Comparison of ENCODE assay signal across 11 cellular contexts in genomic region chr17:42023524-42024349, GRCh38. TPM values are rescaled to one million over a fixed set of nuclear protein-coding genes. Genes with fewer than 3 reads are reported as not detected.
DNase-seq lines count a peak whose midpoint lies in the region; ATAC-seq, FAIRE-seq and TF ChIP-seq lines count a peak whose summit lies in the region.
"Had no signal": no experiment of that assay in that cellular context is flagged by ENCODE, and none has a peak within 500 bp of the region (broad histone marks: within the 10 kb centered on the region; RNA-seq: fewer than 3 reads in every experiment).

No MANE protein-coding gene starts in this region.

- H3K4me1 Mint-ChIP-seq in activated CD4-positive, alpha-beta memory T cell treated with anti-CD3 and anti-CD28 coated beads, Interleukin-2, amount 10 ng/mL, durations not matched to agents 7 days and 5 days, result peaks cover 39% of the 10 kb centered on the region
- peaks cover 27% of the 10 kb centered on the region for H3K4me1 Mint-ChIP-seq in activated CD4-positive, alpha-beta memory T cell treated with anti-CD3 and anti-CD28 coated beads for 36 hours (ENCODE audit: low read depth)
- peaks cover 34% of the 10 kb centered on the region for H3K4me1 Mint-ChIP-seq in astrocyte (ENCODE audit: low read depth, unreplicated experiment)

- H3K4me1 ChIP-seq in astrocyte (ENCODE audit: insufficient read depth, low read length) (peaks cover 26% of the 10 kb centered on the region), HepG2 (ENCODE audit: insufficient read depth, low read length) (peaks cover 62% of the 10 kb centered on the region), tibial artery (peaks cover 0 to 23% (median 18%) of the 10 kb centered on the region in 4 donors)

- 86% methylated on average over 15 of the region's 15 CpGs for WGBS in HepG2 (ENCODE audit: low lambda C conversion rate)

- peaks cover 20% of the 10 kb centered on the region for H3K79me2 ChIP-seq in astrocyte (ENCODE audit: insufficient read depth, low read length)
- peaks cover 17% of the 10 kb centered on the region for H3K79me2 ChIP-seq in HepG2 (ENCODE audit: insufficient read depth, low read length)

- DNase-seq in activated CD4-positive, alpha-beta memory T cell treated with anti-CD3 and anti-CD28 coated beads, Interleukin-2, amount 10 ng/mL, durations not matched to agents 7 days and 5 days, result no peak
- no peak for DNase-seq in activated CD4-positive, alpha-beta memory T cell treated with anti-CD3 and anti-CD28 coated beads for 36 hours
- no peak for DNase-seq in astrocyte (ENCODE audit: low read depth)
- no peak for DNase-seq in HepG2 (ENCODE audit: low spot score)
- DNase-seq in tibial artery, result peak; percentile 42 to 72
- DNase-seq in NCI-H2227 (lab: John Stamatoyannopoulos, UW; ENCODE audit: unreplicated experiment), result no peak
- DNase-seq in NCI-H345 treated with DMSO at 0.1 percent for 48 hours (lab: John Stamatoyannopoulos, UW; ENCODE audit: unreplicated experiment), result no peak
- DNase-seq: natural killer cell, NCI-H1417 treated with DMSO at 0.1 percent for 48 hours had no signal

- TF ChIP-seq CTCF in astrocyte (IDR thresholded peaks at IDR 0.05; ENCODE audit: insufficient read depth, low read depth, low read length), result no peak
- TF ChIP-seq CTCF in HepG2 (CRISPR knock-in tag; IDR thresholded peaks at IDR 0.05), result no peak
- no peak for TF ChIP-seq CTCF in tibial artery (IDR thresholded peaks at IDR 0.05)

- H3K9me3 Mint-ChIP-seq in activated CD4-positive, alpha-beta memory T cell treated with anti-CD3 and anti-CD28 coated beads, Interleukin-2, amount 10 ng/mL, durations not matched to agents 7 days and 5 days, result no peaks in the 10 kb centered on the region
- no peaks in the 10 kb centered on the region for H3K9me3 Mint-ChIP-seq in activated CD4-positive, alpha-beta memory T cell treated with anti-CD3 and anti-CD28 coated beads for 36 hours
- peaks cover 2% of the 10 kb centered on the region for H3K9me3 Mint-ChIP-seq in astrocyte (ENCODE audit: unreplicated experiment)
- H3K9me3 Mint-ChIP-seq: activated T-helper 17 cell treated with anti-CD3 and anti-CD28 coated beads, Interleukin-2, amount 50 U/mL, for 72 hours; natural killer cell had no signal

- POLR2A ChIA-PET in activated CD4-positive, alpha-beta memory T cell treated with anti-CD3 and anti-CD28 coated beads, Interleukin-2, amount 10 ng/mL, durations not matched to agents 7 days and 5 days (lab: Charles Lee), result interaction anchor here (12.8 kb wide), 1 partner anchor 87 kb away, joined by 237 read pairs; the partner anchor contains the start of gene DHX58
- POLR2A ChIA-PET in activated CD4-positive, alpha-beta memory T cell treated with anti-CD3 and anti-CD28 coated beads for 36 hours (lab: Charles Lee), result interaction anchor here (0.5 to 1.1 kb wide), 4 partner anchors 11 to 1955 kb away, joined by 3 to 4 read pairs (median 3); partner anchors contain the start of gene DHX58
- POLR2A ChIA-PET in HepG2 (lab: Yijun Ruan, JAX), result interaction anchor here (1.0 to 5.1 kb wide), 6 partner anchors 8 to 130 kb away, joined by 3 to 35 read pairs (median 4); partner anchors contain the start of gene CNP

- H3K27me3 ChIP-seq in astrocyte (ENCODE audit: insufficient read depth, low read length) (peaks cover 3% of the 10 kb centered on the region), HepG2 (ENCODE audit: control insufficient read depth in 1 of 2, insufficient read depth in 2 of 2, low read length in 2 of 2) (no peaks in the 10 kb centered on the region; a peak in 1 of 5 replicates), tibial artery (peaks cover 0 to 22% of the 10 kb centered on the region in 2 donors)

- H3K9me3 ChIP-seq in astrocyte (ENCODE audit: insufficient read depth, low read depth, low read length) (no peaks in the 10 kb centered on the region), HepG2 (ENCODE audit: low read length) (no peaks in the 10 kb centered on the region), tibial artery (no peaks in the 10 kb centered on the region)

- no peak overlapping the region for H3K9ac ChIP-seq in astrocyte (ENCODE audit: low read length)
- H3K9ac ChIP-seq in HepG2 (ENCODE audit: insufficient read depth, low read depth, low read length), result no peak overlapping the region

- in situ Hi-C loops in HepG2 (cut with HindIII; ENCODE audit: extremely low pct_ligation_motif_present, low pct_unique_long_range_greater_than_20kb), result no loop called here

- no peak for FAIRE-seq in astrocyte (lab: Jason Lieb, UNC)
- FAIRE-seq in HepG2 (lab: Jason Lieb, UNC), result no peak

- H4K20me1 ChIP-seq in astrocyte (ENCODE audit: insufficient read depth, low read length), result peaks cover 19% of the 10 kb centered on the region
- H4K20me1 ChIP-seq in HepG2 (ENCODE audit: insufficient read depth, low read length), result no peaks in the 10 kb centered on the region

- H3K4me3 Mint-ChIP-seq in activated CD4-positive, alpha-beta memory T cell treated with anti-CD3 and anti-CD28 coated beads, Interleukin-2, amount 10 ng/mL, durations not matched to agents 7 days and 5 days, result no peak overlapping the region
- H3K4me3 Mint-ChIP-seq in activated CD4-positive, alpha-beta memory T cell treated with anti-CD3 and anti-CD28 coated beads for 36 hours, result no peak overlapping the region
- H3K4me3 Mint-ChIP-seq in astrocyte (ENCODE audit: unreplicated experiment), result no peak overlapping the region
- H3K4me3 Mint-ChIP-seq: natural killer cell had no signal

- intact Hi-C loops in activated CD4-positive, alpha-beta memory T cell treated with anti-CD3 and anti-CD28 coated beads for 36 hours (cut with micrococcal nuclease), result no loop called here
- intact Hi-C loops in HepG2 (cut with micrococcal nuclease; ENCODE audit: unreplicated experiment), result loop anchor here (2.0 kb wide), 2 partner anchors 43 to 93 kb away; no protein-coding TSS in a partner anchor
- intact Hi-C loops in tibial artery (cut with DNase I; ENCODE audit: low total_unique reads), result loop anchor here (2.0 to 5.0 kb wide), 2 partner anchors 61 to 93 kb away; no protein-coding TSS in a partner anchor

- H3K36me3 ChIP-seq in astrocyte (ENCODE audit: insufficient read depth, low read length), result peaks cover 10% of the 10 kb centered on the region
- peaks cover 9 to 27% of the 10 kb centered on the region in 2 experiments for H3K36me3 ChIP-seq in HepG2 (replicated peaks in 1 of 2; ENCODE audit: control insufficient read depth in 1 of 2, insufficient read depth in 2 of 2, low read length in 2 of 2)
- H3K36me3 ChIP-seq in tibial artery, result peaks cover 22 to 32% (median 27%) of the 10 kb centered on the region in 3 donors

- H3K27ac ChIP-seq in astrocyte (ENCODE audit: low read depth, low read length), result no peak overlapping the region
- peak overlapping the region; percentile 30 for H3K27ac ChIP-seq in HepG2 (ENCODE audit: extremely low read length, insufficient read depth, low read length)
- no peak overlapping the region for H3K27ac ChIP-seq in tibial artery

- TF ChIP-seq POLR2A in HepG2 (IDR thresholded peaks at IDR 0.05; ENCODE audit: insufficient read depth in 1 of 2, low read depth in 2 of 2, low read length in 2 of 2), result no peak

- peaks cover 21% of the 10 kb centered on the region for H3K36me3 Mint-ChIP-seq in activated CD4-positive, alpha-beta memory T cell treated with anti-CD3 and anti-CD28 coated beads, Interleukin-2, amount 10 ng/mL, durations not matched to agents 7 days and 5 days (ENCODE audit: low read depth)
- peaks cover 8% of the 10 kb centered on the region for H3K36me3 Mint-ChIP-seq in activated CD4-positive, alpha-beta memory T cell treated with anti-CD3 and anti-CD28 coated beads for 36 hours
- peaks cover 11% of the 10 kb centered on the region for H3K36me3 Mint-ChIP-seq in astrocyte (ENCODE audit: low read depth, unreplicated experiment)
- H3K36me3 Mint-ChIP-seq: natural killer cell had no signal

- no peaks in the 10 kb centered on the region for H3K27me3 Mint-ChIP-seq in activated CD4-positive, alpha-beta memory T cell treated with anti-CD3 and anti-CD28 coated beads, Interleukin-2, amount 10 ng/mL, durations not matched to agents 7 days and 5 days
- no peaks in the 10 kb centered on the region for H3K27me3 Mint-ChIP-seq in activated CD4-positive, alpha-beta memory T cell treated with anti-CD3 and anti-CD28 coated beads for 36 hours
- H3K27me3 Mint-ChIP-seq in astrocyte (ENCODE audit: low read depth, unreplicated experiment), result no peaks in the 10 kb centered on the region

- TF ChIP-seq RAD21 in HepG2 (CRISPR knock-in tag; IDR thresholded peaks at IDR 0.05), result no peak

- CTCF ChIA-PET in activated CD4-positive, alpha-beta memory T cell treated with anti-CD3 and anti-CD28 coated beads, Interleukin-2, amount 10 ng/mL, durations not matched to agents 7 days and 5 days (lab: Charles Lee), result interaction anchor here (0.7 to 4.2 kb wide), 7 partner anchors 8 to 294 kb away, joined by 3 to 16 read pairs (median 5); partner anchors contain the start of genes CNP and KAT2A
- CTCF ChIA-PET in activated CD4-positive, alpha-beta memory T cell treated with anti-CD3 and anti-CD28 coated beads for 36 hours (lab: Charles Lee), result interaction anchor here (0.6 to 13.7 kb wide), 14 partner anchors 11 to 512 kb away, joined by 3 to 211 read pairs (median 3); partner anchors contain the start of genes C17orf113, DHX58, KAT2A and NAGLU
- CTCF ChIA-PET in HepG2 (lab: Yijun Ruan, JAX; ENCODE audit: low intra/inter-chr PET ratio, low total read pairs), result interaction anchor here (0.9 to 2.3 kb wide), 4 partner anchors 43 to 112 kb away, joined by 4 to 20 read pairs (median 14); no protein-coding TSS in a partner anchor

- ATAC-seq in HepG2, result no peak
- ATAC-seq in HG03378 (IDR thresholded peaks at IDR 0.05; ENCODE audit: unreplicated experiment), result no peak

- H3K4me2 ChIP-seq in astrocyte (ENCODE audit: low read length), result no peak overlapping the region
- no peak overlapping the region for H3K4me2 ChIP-seq in HepG2 (ENCODE audit: low read depth, low read length)

- H3K4me3 ChIP-seq in astrocyte (ENCODE audit: insufficient read depth, low read depth, low read length) (no peak overlapping the region), HepG2 (replicated peaks in 1 of 3; ENCODE audit: insufficient read depth in 1 of 3, low read depth in 2 of 3, low read length in 3 of 3) (no peak overlapping the region), tibial artery (no peak overlapping the region)

- H2AFZ ChIP-seq in astrocyte (ENCODE audit: low read depth, low read length) (no peak overlapping the region), HepG2 (ENCODE audit: low read length) (no peak overlapping the region)

- TF ChIP-seq EP300 in HepG2 (IDR thresholded peaks at IDR 0.05; ENCODE audit: low read depth in 2 of 2, low read length in 2 of 2) (no peak), HepG2 (CRISPR knock-in tag; IDR thresholded peaks at IDR 0.05; ENCODE audit: borderline replicate concordance) (no peak)

- peak overlapping the region; percentile 16 for H3K27ac Mint-ChIP-seq in activated CD4-positive, alpha-beta memory T cell treated with anti-CD3 and anti-CD28 coated beads, Interleukin-2, amount 10 ng/mL, durations not matched to agents 7 days and 5 days
- H3K27ac Mint-ChIP-seq in activated CD4-positive, alpha-beta memory T cell treated with anti-CD3 and anti-CD28 coated beads for 36 hours, result no peak overlapping the region
- peak overlapping the region; percentile 36 for H3K27ac Mint-ChIP-seq in astrocyte (ENCODE audit: unreplicated experiment)

- no TSS peak for BruUV-seq in HepG2 (replicated peaks; lab: Mats Ljungman, UMichigan)

RNA-seq across cellular contexts. Expression of gene NKIRAS2, which starts 3.8 kb away (rescaled TPM):
- 10 to 100 TPM; 21.3 to 22.7 TPM for total RNA-seq in activated CD4-positive, alpha-beta memory T cell treated with anti-CD3 and anti-CD28 coated beads, Interleukin-2, amount 10 ng/mL, durations not matched to agents 7 days and 5 days
- total RNA-seq in activated CD4-positive, alpha-beta memory T cell treated with anti-CD3 and anti-CD28 coated beads for 36 hours, result 10 to 100 TPM; 15.6 to 16.1 TPM
- total RNA-seq in astrocyte (60.5 and 66.0 TPM in 2 replicates), HepG2 (2016; rRNA removed; fragmentation: Illumina TruSeq; extraction: Trizol) (26.8 and 27.9 TPM in 2 replicates)
- total RNA-seq in HepG2 (2016; cell fraction: cytosol; rRNA removed; fragmentation: Illumina TruSeq; extraction: Trizol; ENCODE audit: low read depth), result 17.3 and 18.4 TPM in 2 replicates
- total RNA-seq in HepG2 (2016; cell fraction: insoluble cytoplasmic fraction; rRNA removed; fragmentation: Illumina TruSeq; extraction: Trizol), result 21.1 and 25.4 TPM in 2 replicates
- 36.4 and 39.9 TPM in 2 replicates for total RNA-seq in HepG2 (2016; cell fraction: membrane; rRNA removed; fragmentation: Illumina TruSeq; extraction: Trizol)
- total RNA-seq in HepG2 (2016; cell fraction: nucleus; rRNA removed; fragmentation: Illumina TruSeq; extraction: Trizol), result 13.2 and 14.4 TPM in 2 replicates
- 42.0 and 48.5 TPM in 2 replicates for polyA plus RNA-seq in HepG2 (2011; rRNA removed)
- 38.1 and 38.8 TPM in 2 replicates for polyA plus RNA-seq in HepG2 (2011; cell fraction: cytosol; rRNA removed)
- 36.5 and 41.2 TPM in 2 replicates for polyA plus RNA-seq in HepG2 (2011; cell fraction: nucleus; rRNA removed)
- polyA plus RNA-seq in HepG2 (2012), result 23.6 and 24.0 TPM in 2 replicates
- 15.6 and 18.2 TPM in 2 replicates for polyA plus RNA-seq in HepG2 (2016; cell fraction: cytosol; fragmentation: Illumina TruSeq; extraction: Trizol; ENCODE audit: low read depth)
- polyA plus RNA-seq in HepG2 (2016; cell fraction: insoluble cytoplasmic fraction; fragmentation: Illumina TruSeq; extraction: Trizol; ENCODE audit: low read depth), result 26.9 and 33.5 TPM in 2 replicates
- 35.0 and 37.3 TPM in 2 replicates for polyA plus RNA-seq in HepG2 (2016; cell fraction: membrane; fragmentation: Illumina TruSeq; extraction: Trizol; ENCODE audit: low read depth)
- 29.9 and 31.9 TPM in 2 replicates for polyA plus RNA-seq in HepG2 (2016; cell fraction: nucleus; fragmentation: Illumina TruSeq; extraction: Trizol; ENCODE audit: insufficient read depth, low read depth)
- polyA minus RNA-seq in HepG2 (2011; rRNA and poly(A)+ RNA removed; ENCODE audit: low replicate concordance), result 47.3 TPM in 2 replicates
- 15.6 and 18.5 TPM in 2 replicates for polyA minus RNA-seq in HepG2 (2011; cell fraction: cytosol; rRNA and poly(A)+ RNA removed)
- 15.3 and 17.8 TPM in 2 replicates for polyA minus RNA-seq in HepG2 (2011; cell fraction: nucleus; rRNA and poly(A)+ RNA removed)

RNA-seq across cellular contexts. Expression of gene DNAJC7, which starts 6.5 kb away (rescaled TPM):
- total RNA-seq in activated CD4-positive, alpha-beta memory T cell treated with anti-CD3 and anti-CD28 coated beads, Interleukin-2, amount 10 ng/mL, durations not matched to agents 7 days and 5 days, result 10 to 100 TPM; 88.7 to 95.1 TPM
- total RNA-seq in activated CD4-positive, alpha-beta memory T cell treated with anti-CD3 and anti-CD28 coated beads for 36 hours, result 10 to 100 TPM; 79.7 to 80.9 TPM
- 82.9 and 96.0 TPM in 2 replicates for total RNA-seq in astrocyte
- total RNA-seq in HepG2 (2016; rRNA removed; fragmentation: Illumina TruSeq; extraction: Trizol), result 132 and 179 TPM in 2 replicates
- total RNA-seq in HepG2 (2016; cell fraction: cytosol; rRNA removed; fragmentation: Illumina TruSeq; extraction: Trizol; ENCODE audit: low read depth), result 46.7 and 51.0 TPM in 2 replicates
- 140 and 190 TPM in 2 replicates for total RNA-seq in HepG2 (2016; cell fraction: insoluble cytoplasmic fraction; rRNA removed; fragmentation: Illumina TruSeq; extraction: Trizol)
- 65.8 and 75.9 TPM in 2 replicates for total RNA-seq in HepG2 (2016; cell fraction: membrane; rRNA removed; fragmentation: Illumina TruSeq; extraction: Trizol)
- total RNA-seq in HepG2 (2016; cell fraction: nucleus; rRNA removed; fragmentation: Illumina TruSeq; extraction: Trizol), result 79.3 and 85.4 TPM in 2 replicates
- 47.7 and 54.7 TPM in 2 replicates for polyA plus RNA-seq in HepG2 (2011; rRNA removed)
- polyA plus RNA-seq in HepG2 (2011; cell fraction: cytosol; rRNA removed), result 23.0 and 30.1 TPM in 2 replicates
- 24.7 and 29.9 TPM in 2 replicates for polyA plus RNA-seq in HepG2 (2011; cell fraction: nucleus; rRNA removed)
- 75.2 and 76.1 TPM in 2 replicates for polyA plus RNA-seq in HepG2 (2012)
- polyA plus RNA-seq in HepG2 (2016; cell fraction: cytosol; fragmentation: Illumina TruSeq; extraction: Trizol; ENCODE audit: low read depth), result 45.0 and 48.2 TPM in 2 replicates
- 221 and 228 TPM in 2 replicates for polyA plus RNA-seq in HepG2 (2016; cell fraction: insoluble cytoplasmic fraction; fragmentation: Illumina TruSeq; extraction: Trizol; ENCODE audit: low read depth)
- polyA plus RNA-seq in HepG2 (2016; cell fraction: membrane; fragmentation: Illumina TruSeq; extraction: Trizol; ENCODE audit: low read depth), result 64.6 and 70.7 TPM in 2 replicates
- 97.9 and 98.9 TPM in 2 replicates for polyA plus RNA-seq in HepG2 (2016; cell fraction: nucleus; fragmentation: Illumina TruSeq; extraction: Trizol; ENCODE audit: insufficient read depth, low read depth)
- 61.1 and 62.3 TPM in 2 replicates for polyA minus RNA-seq in HepG2 (2011; rRNA and poly(A)+ RNA removed; ENCODE audit: low replicate concordance)
- polyA minus RNA-seq in HepG2 (2011; cell fraction: cytosol; rRNA and poly(A)+ RNA removed), result 44.7 and 52.7 TPM in 2 replicates
- 116 and 129 TPM in 2 replicates for polyA minus RNA-seq in HepG2 (2011; cell fraction: nucleus; rRNA and poly(A)+ RNA removed)

RNA-seq across cellular contexts. Expression of gene C17orf113, which starts 26.7 kb away (rescaled TPM):
- total RNA-seq in activated CD4-positive, alpha-beta memory T cell treated with anti-CD3 and anti-CD28 coated beads, Interleukin-2, amount 10 ng/mL, durations not matched to agents 7 days and 5 days, result under 1 TPM in 1 of 2 experiments, not detected in 1; 0.05 TPM
- under 1 TPM; 0.15 to 0.26 TPM for total RNA-seq in activated CD4-positive, alpha-beta memory T cell treated with anti-CD3 and anti-CD28 coated beads for 36 hours
- total RNA-seq in astrocyte, result 0.19 and 0.23 TPM in 2 replicates
- total RNA-seq in HepG2 (2016; rRNA removed; fragmentation: Illumina TruSeq; extraction: Trizol), result 0.83 and 1.1 TPM in 2 replicates
- total RNA-seq in HepG2 (2016; cell fraction: cytosol; rRNA removed; fragmentation: Illumina TruSeq; extraction: Trizol; ENCODE audit: low read depth), result 0.09 and 0.10 TPM in 2 replicates
- 0.67 and 0.91 TPM in 2 replicates for total RNA-seq in HepG2 (2016; cell fraction: insoluble cytoplasmic fraction; rRNA removed; fragmentation: Illumina TruSeq; extraction: Trizol)
- 0.28 and 0.34 TPM in 2 replicates for total RNA-seq in HepG2 (2016; cell fraction: membrane; rRNA removed; fragmentation: Illumina TruSeq; extraction: Trizol)
- total RNA-seq in HepG2 (2016; cell fraction: nucleus; rRNA removed; fragmentation: Illumina TruSeq; extraction: Trizol), result 0.81 TPM in 2 replicates
- 0.87 and 1.4 TPM in 2 replicates for polyA plus RNA-seq in HepG2 (2011; rRNA removed)
- polyA plus RNA-seq in HepG2 (2011; cell fraction: cytosol; rRNA removed), result 0.77 and 0.94 TPM in 2 replicates
- polyA plus RNA-seq in HepG2 (2011; cell fraction: nucleus; rRNA removed), result 1.7 and 2.6 TPM in 2 replicates
- polyA plus RNA-seq in HepG2 (2012), result 0.81 and 0.91 TPM in 2 replicates
- polyA plus RNA-seq in HepG2 (2016; cell fraction: cytosol; fragmentation: Illumina TruSeq; extraction: Trizol; ENCODE audit: low read depth), result 0.05 TPM in 1 of 2 replicates, not detected in the other
- polyA plus RNA-seq in HepG2 (2016; cell fraction: insoluble cytoplasmic fraction; fragmentation: Illumina TruSeq; extraction: Trizol; ENCODE audit: low read depth), result 0.34 and 0.68 TPM in 2 replicates
- 0.08 and 0.13 TPM in 2 replicates for polyA plus RNA-seq in HepG2 (2016; cell fraction: membrane; fragmentation: Illumina TruSeq; extraction: Trizol; ENCODE audit: low read depth)
- polyA plus RNA-seq in HepG2 (2016; cell fraction: nucleus; fragmentation: Illumina TruSeq; extraction: Trizol; ENCODE audit: insufficient read depth, low read depth), result 1.6 and 1.7 TPM in 2 replicates
- polyA minus RNA-seq in HepG2 (2011; rRNA and poly(A)+ RNA removed; ENCODE audit: low replicate concordance), result 0.56 and 2.3 TPM in 2 replicates
- 0.79 and 0.89 TPM in 2 replicates for polyA minus RNA-seq in HepG2 (2011; cell fraction: cytosol; rRNA and poly(A)+ RNA removed)
- polyA minus RNA-seq in HepG2 (2011; cell fraction: nucleus; rRNA and poly(A)+ RNA removed), result 0.77 and 1.1 TPM in 2 replicates

RNA-seq across cellular contexts. Expression of gene CNP, which starts 57.1 kb away (rescaled TPM):
- total RNA-seq in activated CD4-positive, alpha-beta memory T cell treated with anti-CD3 and anti-CD28 coated beads, Interleukin-2, amount 10 ng/mL, durations not matched to agents 7 days and 5 days, result 10 to 100 TPM; 89.8 to 91.0 TPM
- total RNA-seq in activated CD4-positive, alpha-beta memory T cell treated with anti-CD3 and anti-CD28 coated beads for 36 hours, result 10 to 100 TPM; 66.6 to 68.0 TPM
- 169 and 177 TPM in 2 replicates for total RNA-seq in astrocyte
- 161 and 170 TPM in 2 replicates for total RNA-seq in HepG2 (2016; rRNA removed; fragmentation: Illumina TruSeq; extraction: Trizol)
- total RNA-seq in HepG2 (2016; cell fraction: cytosol; rRNA removed; fragmentation: Illumina TruSeq; extraction: Trizol; ENCODE audit: low read depth), result 13.1 and 14.4 TPM in 2 replicates
- 142 and 170 TPM in 2 replicates for total RNA-seq in HepG2 (2016; cell fraction: insoluble cytoplasmic fraction; rRNA removed; fragmentation: Illumina TruSeq; extraction: Trizol)
- total RNA-seq in HepG2 (2016; cell fraction: membrane; rRNA removed; fragmentation: Illumina TruSeq; extraction: Trizol), result 61.3 and 66.7 TPM in 2 replicates
- 95.4 and 98.2 TPM in 2 replicates for total RNA-seq in HepG2 (2016; cell fraction: nucleus; rRNA removed; fragmentation: Illumina TruSeq; extraction: Trizol)
- 97.2 and 105 TPM in 2 replicates for polyA plus RNA-seq in HepG2 (2011; rRNA removed)
- polyA plus RNA-seq in HepG2 (2011; cell fraction: cytosol; rRNA removed), result 67.5 and 85.5 TPM in 2 replicates
- 104 and 124 TPM in 2 replicates for polyA plus RNA-seq in HepG2 (2011; cell fraction: nucleus; rRNA removed)
- polyA plus RNA-seq in HepG2 (2012), result 42.6 and 44.3 TPM in 2 replicates
- polyA plus RNA-seq in HepG2 (2016; cell fraction: cytosol; fragmentation: Illumina TruSeq; extraction: Trizol; ENCODE audit: low read depth), result 18.7 and 20.0 TPM in 2 replicates
- 172 and 192 TPM in 2 replicates for polyA plus RNA-seq in HepG2 (2016; cell fraction: insoluble cytoplasmic fraction; fragmentation: Illumina TruSeq; extraction: Trizol; ENCODE audit: low read depth)
- 49.0 TPM in 2 replicates for polyA plus RNA-seq in HepG2 (2016; cell fraction: membrane; fragmentation: Illumina TruSeq; extraction: Trizol; ENCODE audit: low read depth)
- polyA plus RNA-seq in HepG2 (2016; cell fraction: nucleus; fragmentation: Illumina TruSeq; extraction: Trizol; ENCODE audit: insufficient read depth, low read depth), result 178 and 180 TPM in 2 replicates
- polyA minus RNA-seq in HepG2 (2011; rRNA and poly(A)+ RNA removed; ENCODE audit: low replicate concordance), result 256 and 859 TPM in 2 replicates
- polyA minus RNA-seq in HepG2 (2011; cell fraction: cytosol; rRNA and poly(A)+ RNA removed), result 126 and 130 TPM in 2 replicates
- polyA minus RNA-seq in HepG2 (2011; cell fraction: nucleus; rRNA and poly(A)+ RNA removed), result 93.4 and 142 TPM in 2 replicates

Comparison
In these comparisons a context has a peak if more than half of its experiments do, and no peak if none do; other contexts are left out.
1. DNase-seq: peak in tibial artery (2 of 2); none in activated CD4-positive, alpha-beta memory T cell treated with anti-CD3 and anti-CD28 coated beads, Interleukin-2, amount 10 ng/mL, durations not matched to agents 7 days and 5 days (single experiment), activated CD4-positive, alpha-beta memory T cell treated with anti-CD3 and anti-CD28 coated beads for 36 hours (single experiment), astrocyte (single experiment), HepG2 (single experiment), NCI-H2227 (single experiment) and NCI-H345 treated with DMSO at 0.1 percent for 48 hours (single experiment).